ENCODE assay signal across 10 cellular contexts in the genomic region with DNA sequence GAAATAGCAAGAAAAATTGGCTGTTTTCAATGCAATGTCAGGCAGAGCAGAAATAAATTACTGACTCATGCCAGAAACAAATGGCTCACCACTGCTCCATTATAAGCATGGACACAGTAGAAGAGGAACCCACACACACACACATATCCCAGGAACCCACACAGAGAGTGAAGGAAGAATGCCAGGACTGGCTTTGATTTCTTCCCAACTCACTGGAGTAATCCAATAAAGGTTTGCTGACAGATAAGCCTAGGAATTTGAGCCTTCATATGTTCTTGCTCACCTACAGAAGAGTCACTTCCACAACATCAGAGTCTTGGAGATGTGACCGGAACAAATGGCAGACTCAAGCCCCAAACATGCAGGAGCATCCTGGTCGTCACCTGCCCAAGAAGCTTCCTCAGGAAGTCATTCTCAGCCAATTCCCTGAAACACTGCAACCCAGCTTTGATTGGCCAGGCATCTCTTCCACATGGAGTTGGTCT. TPM values are rescaled to one million over a fixed set of nuclear protein-coding genes. Genes with fewer than 3 reads are reported as not detected.
A peak's percentile ranks its signal among the peaks of the same experiment; 100 is the strongest.
DNase-seq lines count a peak whose midpoint lies in the region; ATAC-seq, FAIRE-seq and TF ChIP-seq lines count a peak whose summit lies in the region.
"Had no signal": no experiment of that assay in that cellular context is flagged by ENCODE, and none has a peak within 500 bp of the region (broad histone marks: within the 10 kb centered on the region; RNA-seq: fewer than 3 reads in every experiment).

No MANE protein-coding gene starts in this region.

- H3K9ac ChIP-seq in GM23248 = peak overlapping the region; percentile 95

- no peak for TF ChIP-seq POLR2A in A549 (IDR thresholded peaks at IDR 0.05; ENCODE audit: low read length)

- no peak for TF ChIP-seq CTCF in A549 (IDR thresholded peaks at IDR 0.05)

- H3K4me1 ChIP-seq in A549 = peaks cover 61% of the 10 kb centered on the region
- H3K4me1 ChIP-seq in GM23248 (ENCODE audit: insufficient read depth) = peaks cover 73% of the 10 kb centered on the region

- H4K20me1 ChIP-seq in GM23248 (ENCODE audit: insufficient read depth) = no peaks in the 10 kb centered on the region

- POLR2A ChIA-PET in A549 (lab: Yijun Ruan, JAX) = no interaction called here

- no peak for TF ChIP-seq EP300 in A549 (IDR thresholded peaks at IDR 0.05)

- no peak for TF ChIP-seq RAD21 in A549 (conservative IDR thresholded peaks at IDR 0.05 in 1 of 2, IDR thresholded peaks at IDR 0.05 in 1 of 2)

- H3K27ac ChIP-seq in A549 = peak overlapping the region in 1 of 2 experiments; percentile 97; a peak in 3 of 6 replicates
- peak overlapping the region; percentile 96 for H3K27ac ChIP-seq in GM23248

- 67% methylated on average over 2 of the region's 2 CpGs for WGBS in A549 (ENCODE audit: missing lambda C conversion rate)
- 0 to 3% methylated on average over 2 of the region's 2 CpGs for WGBS in GM23248 (ENCODE audit: low coverage in 1 of 2, low lambda C conversion rate in 2 of 2, missing lambda C conversion rate in 2 of 2), 2 experiments

- no peak for ATAC-seq in A549
- ATAC-seq in HG02884 (IDR thresholded peaks at IDR 0.05; ENCODE audit: unreplicated experiment) = no peak
- no peak for ATAC-seq in GM21619 (IDR thresholded peaks at IDR 0.05; ENCODE audit: unreplicated experiment)
- ATAC-seq: mucosa of descending colon had no signal

- in situ Hi-C loops in GM23248 (cut with MboI) = no loop called here

- no peaks in the 10 kb centered on the region for H3K9me3 ChIP-seq in A549
- H3K9me3 ChIP-seq in GM23248 (ENCODE audit: low read depth) = no peaks in the 10 kb centered on the region
- H3K9me3 ChIP-seq: mucosa of descending colon had no signal

- no peak overlapping the region for H2AFZ ChIP-seq in GM23248

- H3K4me3 ChIP-seq in A549 = no peak overlapping the region
- peak overlapping the region; percentile 80 for H3K4me3 ChIP-seq in GM23248
- H3K4me3 ChIP-seq: mucosa of descending colon had no signal

- peaks cover 62% of the 10 kb centered on the region for H3K79me2 ChIP-seq in GM23248 (ENCODE audit: insufficient read depth)

- H3K36me3 ChIP-seq in GM23248 (ENCODE audit: low read depth) = peaks cover 7% of the 10 kb centered on the region; the same call in 1 of the 2 replicates

- no peaks in the 10 kb centered on the region for H3K27me3 ChIP-seq in GM23248 (replicated peaks; ENCODE audit: insufficient read depth)

- H3K9me2 ChIP-seq in GM23248 (ENCODE audit: insufficient read depth) = no peaks in the 10 kb centered on the region

- peaks cover 58% of the 10 kb centered on the region for H3F3A ChIP-seq in GM23248 (ENCODE audit: insufficient read depth)

- FAIRE-seq in A549 (lab: Jason Lieb, UNC) (no peak), urothelium cell line (lab: Jason Lieb, UNC) (no peak)

- peak overlapping the region; percentile 94 for H3K4me2 ChIP-seq in A549
- peak overlapping the region; percentile 95 for H3K4me2 ChIP-seq in GM23248 (ENCODE audit: unreplicated experiment)

- CTCF ChIA-PET in A549 (lab: Yijun Ruan, JAX) = no interaction called here

- DNase-seq in A549 (ENCODE audit: low read depth in 1 of 2, low spot score in 1 of 2) = no peak
- peak; percentile 92 for DNase-seq in GM23248
- peak; percentile 89 for DNase-seq in amniotic epithelial cell (ENCODE audit: low read depth)
- DNase-seq in kidney glomerular epithelial cell (lab: John Stamatoyannopoulos, UW) = peak; percentile 62
- no peak for DNase-seq in urothelium cell line (ENCODE audit: low spot score)
- DNase-seq in putamen (ENCODE audit: low spot score) = no peak
- DNase-seq: mucosa of descending colon, NCI-H69 had no signal

TF ChIP-seq in A549, 52 proteins besides CTCF, POLR2A, EP300 and RAD21:
- TF ChIP-seq FOSB (CRISPR knock-in tag; IDR thresholded peaks at IDR 0.05) (no peak), EHMT2 (IDR thresholded peaks at IDR 0.05; ENCODE audit: low read depth) (no peak), ZNF302 (CRISPR knock-in tag; IDR thresholded peaks at IDR 0.05) (no peak), CHD4 (IDR thresholded peaks at IDR 0.05; ENCODE audit: borderline replicate concordance) (no peak), NFE2L2 (conservative IDR thresholded peaks at IDR 0.05; ENCODE audit: low read length) (no peak), KDM5A (IDR thresholded peaks at IDR 0.05) (no peak), POLR2AphosphoS2 (conservative IDR thresholded peaks at IDR 0.05; ENCODE audit: low read length) (no peak), FOSL2 (IDR thresholded peaks at IDR 0.05) (no peak), FOSL2 (CRISPR knock-in tag; IDR thresholded peaks at IDR 0.05) (no peak), CEBPB (IDR thresholded peaks at IDR 0.05) (no peak), ZSCAN20 (CRISPR knock-in tag; IDR thresholded peaks at IDR 0.05) (no peak)
- TF ChIP-seq, protein P1, sequence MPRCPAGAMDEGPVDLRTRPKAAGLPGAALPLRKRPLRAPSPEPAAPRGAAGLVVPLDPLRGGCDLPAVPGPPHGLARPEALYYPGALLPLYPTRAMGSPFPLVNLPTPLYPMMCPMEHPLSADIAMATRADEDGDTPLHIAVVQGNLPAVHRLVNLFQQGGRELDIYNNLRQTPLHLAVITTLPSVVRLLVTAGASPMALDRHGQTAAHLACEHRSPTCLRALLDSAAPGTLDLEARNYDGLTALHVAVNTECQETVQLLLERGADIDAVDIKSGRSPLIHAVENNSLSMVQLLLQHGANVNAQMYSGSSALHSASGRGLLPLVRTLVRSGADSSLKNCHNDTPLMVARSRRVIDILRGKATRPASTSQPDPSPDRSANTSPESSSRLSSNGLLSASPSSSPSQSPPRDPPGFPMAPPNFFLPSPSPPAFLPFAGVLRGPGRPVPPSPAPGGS (IDR thresholded peaks at IDR 0.05) = no peak

RNA-seq across cellular contexts. Expression of a gene that starts 2.2 kb away (rescaled TPM):
- polyA plus RNA-seq in A549 (2011; rRNA removed) (10.9 and 12.1 TPM in 2 replicates), A549 (2017; fragmentation: RNase III; extraction: RNeasy Plus Mini Kit Qiagen cat#74134 plus additional on column Dnase treatment) (14.1 to 15.8 TPM (median 14.3 TPM) in 3 replicates), GM23248 (2016; fragmentation: Nextera tagmentation; extraction: Ambion mirVana) (5.3 and 5.9 TPM in 2 replicates)
- 11.5 and 14.8 TPM in 2 replicates for polyA plus RNA-seq in A549 (2012; cell fraction: cytosol; rRNA removed)
- 22.5 and 25.0 TPM in 2 replicates for polyA plus RNA-seq in A549 (2012; cell fraction: nucleus; rRNA removed)
- polyA minus RNA-seq in A549 (2011; rRNA and poly(A)+ RNA removed) = 16.8 and 16.9 TPM in 2 replicates
- total RNA-seq in GM23248 (2014; rRNA removed; shearing (Covaris generic)) = 46.4 and 64.4 TPM in 2 replicates

RNA-seq across cellular contexts. Expression of a gene that starts 14.5 kb away (rescaled TPM):
- polyA plus RNA-seq in A549 (2011; rRNA removed) (20.4 and 20.6 TPM in 2 replicates), A549 (2017; fragmentation: RNase III; extraction: RNeasy Plus Mini Kit Qiagen cat#74134 plus additional on column Dnase treatment) (15.6 to 18.9 TPM (median 17.8 TPM) in 3 replicates), GM23248 (2016; fragmentation: Nextera tagmentation; extraction: Ambion mirVana) (10.5 and 11.6 TPM in 2 replicates)
- 20.6 and 28.1 TPM in 2 replicates for polyA plus RNA-seq in A549 (2012; cell fraction: cytosol; rRNA removed)
- 28.7 and 43.5 TPM in 2 replicates for polyA plus RNA-seq in A549 (2012; cell fraction: nucleus; rRNA removed)
- polyA minus RNA-seq in A549 (2011; rRNA and poly(A)+ RNA removed) = 31.5 and 33.3 TPM in 2 replicates
- total RNA-seq in GM23248 (2014; rRNA removed; shearing (Covaris generic)) = 13.5 and 13.8 TPM in 2 replicates

RNA-seq across cellular contexts. Expression of a gene that starts 35.3 kb away (rescaled TPM):
- polyA plus RNA-seq in A549 (2011; rRNA removed) (19.8 and 28.2 TPM in 2 replicates), A549 (2017; fragmentation: RNase III; extraction: RNeasy Plus Mini Kit Qiagen cat#74134 plus additional on column Dnase treatment) (44.0 to 47.5 TPM (median 46.8 TPM) in 3 replicates), GM23248 (2016; fragmentation: Nextera tagmentation; extraction: Ambion mirVana) (16.2 and 16.7 TPM in 2 replicates)
- 50.9 and 51.9 TPM in 2 replicates for polyA plus RNA-seq in A549 (2012; cell fraction: cytosol; rRNA removed)
- polyA plus RNA-seq in A549 (2012; cell fraction: nucleus; rRNA removed) = 253 and 287 TPM in 2 replicates
- polyA minus RNA-seq in A549 (2011; rRNA and poly(A)+ RNA removed) = 11.4 and 13.9 TPM in 2 replicates
- total RNA-seq in GM23248 (2014; rRNA removed; shearing (Covaris generic)) = 17.0 and 21.5 TPM in 2 replicates

Comparison
In these comparisons a context has a peak if more than half of its experiments do, and no peak if none do; other contexts are left out.
1. DNase-seq: peak in GM23248 (single experiment), amniotic epithelial cell (single experiment) and kidney glomerular epithelial cell (single experiment); none in A549 (0 of 2), urothelium cell line (single experiment) and putamen (single experiment).